15 cellular contexts compared by ENCODE assay signal in the genomic region with DNA sequence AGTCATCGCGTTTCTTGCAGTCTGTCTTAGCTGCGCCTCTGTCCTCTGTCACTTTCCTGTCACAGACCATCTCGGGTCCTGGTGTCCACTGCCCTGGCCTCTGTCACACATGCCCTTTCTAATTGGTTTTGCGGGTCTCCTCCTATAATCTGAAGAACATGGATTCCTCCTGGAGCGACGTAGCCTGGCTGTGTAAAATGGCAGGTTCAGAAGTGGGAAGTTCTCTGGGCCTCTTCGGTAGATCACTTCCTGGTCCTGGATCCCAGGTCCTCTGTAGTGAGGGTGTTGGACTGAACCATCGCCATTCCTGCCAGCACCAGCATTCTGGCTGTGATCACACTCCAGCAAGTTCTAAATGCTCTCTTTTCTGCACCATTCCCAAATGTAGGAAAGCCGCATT. TPM values are rescaled to one million over a fixed set of nuclear protein-coding genes. Genes with fewer than 3 reads are reported as not detected.
DNase-seq lines count a peak whose midpoint lies in the region; ATAC-seq and TF ChIP-seq lines count a peak whose summit lies in the region.
"Had no signal": no experiment of that assay in that cellular context is flagged by ENCODE, and none has a peak within 500 bp of the region (broad histone marks: within the 10 kb centered on the region; RNA-seq: fewer than 3 reads in every experiment).

No MANE protein-coding gene starts in this region.

- no peaks in the 10 kb centered on the region for H3K9me2 ChIP-seq in hepatocyte (replicated peaks; ENCODE audit: insufficient read depth)

- H3K4me3 Mint-ChIP-seq in progenitor cell of endocrine pancreas (ENCODE audit: low read depth): peak overlapping the region; percentile 74
- H3K4me3 Mint-ChIP-seq: stimulated activated effector memory CD8-positive, alpha-beta T cell treated with anti-CD3 and anti-CD28 coated beads, Interleukin-12 subunit alpha, Interleukin-12 subunit beta, amount 100 ng/mL, for 72 hours had no signal

- TF ChIP-seq CTCF in hepatocyte (IDR thresholded peaks at IDR 0.05; ENCODE audit: poor library complexity): no peak
- no peak for TF ChIP-seq CTCF in progenitor cell of endocrine pancreas (IDR thresholded peaks at IDR 0.05; ENCODE audit: unreplicated experiment)

- DNase-seq in NCI-H2196 treated with DMSO at 0.1 percent for 48 hours (lab: John Stamatoyannopoulos, UW; ENCODE audit: unreplicated experiment) (peak; percentile 15), hepatocyte (ENCODE audit: low spot score) (no peak), progenitor cell of endocrine pancreas (ENCODE audit: low spot score, unreplicated experiment) (no peak), medulla oblongata (ENCODE audit: extremely low spot score) (no peak), NK-92 (lab: John Stamatoyannopoulos, UW; ENCODE audit: unreplicated experiment) (no peak), foreskin melanocyte (no peak)
- DNase-seq: activated CD4-positive, CD25-positive, alpha-beta regulatory T cell treated with anti-CD3 and anti-CD28 coated beads, Interleukin-2, amount 50 U/mL, for 72 hours; NCI-H2171; stimulated activated CD4-positive, alpha-beta T cell treated with anti-CD3 and anti-CD28 coated beads, Interleukin-4, amount 100 ng/mL, for 24 hours; SW 1271 had no signal

- no peaks in the 10 kb centered on the region for H4K20me1 ChIP-seq in hepatocyte (ENCODE audit: insufficient read depth, poor library complexity, severe bottlenecking)
- H4K20me1 ChIP-seq: BLaER1 treated with 17β-estradiol and CSF1 and Interleukin-3, amounts not matched to agents 10 nM and 100 nM had no signal

- H3K27ac Mint-ChIP-seq in progenitor cell of endocrine pancreas: no peak overlapping the region
- H3K27ac Mint-ChIP-seq: stimulated activated effector memory CD8-positive, alpha-beta T cell treated with anti-CD3 and anti-CD28 coated beads, Interleukin-12 subunit alpha, Interleukin-12 subunit beta, amount 100 ng/mL, for 72 hours had no signal

- H3K36me3 ChIP-seq in ES-I3 (ENCODE audit: insufficient read depth, low read length): no peaks in the 10 kb centered on the region
- H3K36me3 ChIP-seq in hepatocyte (replicated peaks; ENCODE audit: insufficient read depth, low read depth): no peaks in the 10 kb centered on the region
- H3K36me3 ChIP-seq: BLaER1 treated with 17β-estradiol and CSF1 and Interleukin-3, amounts not matched to agents 10 nM and 100 nM had no signal

- H3K4me1 ChIP-seq in ES-I3 (ENCODE audit: insufficient read depth, low read length) (no peaks in the 10 kb centered on the region), hepatocyte (ENCODE audit: insufficient read depth) (peaks cover 26% of the 10 kb centered on the region)

- no peak overlapping the region for H3K4me3 ChIP-seq in hepatocyte

- peaks cover 39% of the 10 kb centered on the region for H3K27me3 Mint-ChIP-seq in progenitor cell of endocrine pancreas

- WGBS in hepatocyte (ENCODE audit: low lambda C conversion rate, missing lambda C conversion rate): 75% methylated on average over 10 of the region's 10 CpGs

- H3K4me1 Mint-ChIP-seq in progenitor cell of endocrine pancreas (ENCODE audit: low read depth): peaks cover 17% of the 10 kb centered on the region
- H3K4me1 Mint-ChIP-seq: stimulated activated effector memory CD8-positive, alpha-beta T cell treated with anti-CD3 and anti-CD28 coated beads, Interleukin-12 subunit alpha, Interleukin-12 subunit beta, amount 100 ng/mL, for 72 hours had no signal

- peaks cover 14% of the 10 kb centered on the region for H3K27me3 ChIP-seq in hepatocyte

- no peaks in the 10 kb centered on the region for H3K9me3 Mint-ChIP-seq in progenitor cell of endocrine pancreas (ENCODE audit: low read depth)
- H3K9me3 Mint-ChIP-seq: stimulated activated effector memory CD8-positive, alpha-beta T cell treated with anti-CD3 and anti-CD28 coated beads, Interleukin-12 subunit alpha, Interleukin-12 subunit beta, amount 100 ng/mL, for 72 hours had no signal

- peak overlapping the region; percentile 60 for H3K27ac ChIP-seq in hepatocyte
- H3K27ac ChIP-seq: BLaER1 treated with 17β-estradiol and CSF1 and Interleukin-3, amounts not matched to agents 10 nM and 100 nM had no signal

- H3K79me2 ChIP-seq in hepatocyte: no peaks in the 10 kb centered on the region

- peak overlapping the region; percentile 58; the same call in 1 of the 2 replicates for H3K9ac ChIP-seq in ES-I3 (ENCODE audit: low read depth, low read length)
- H3K9ac ChIP-seq: BLaER1 treated with 17β-estradiol and CSF1 and Interleukin-3, amounts not matched to agents 10 nM and 100 nM had no signal

- H2AFZ ChIP-seq in hepatocyte: no peak overlapping the region

- H3K4me2 ChIP-seq in hepatocyte: peak overlapping the region; percentile 92

- no peaks in the 10 kb centered on the region for H3K9me3 ChIP-seq in ES-I3 (ENCODE audit: control insufficient read depth, insufficient read depth, low read length)
- H3K9me3 ChIP-seq in hepatocyte (ENCODE audit: low read depth): no peaks in the 10 kb centered on the region

- no peak for ATAC-seq in HG02885 (IDR thresholded peaks at IDR 0.05; ENCODE audit: poor library complexity, unreplicated experiment)
- ATAC-seq: stimulated activated effector memory CD8-positive, alpha-beta T cell treated with anti-CD3 and anti-CD28 coated beads, Interleukin-12 subunit alpha, Interleukin-12 subunit beta, amount 100 ng/mL, for 72 hours had no signal

- H3K36me3 Mint-ChIP-seq in progenitor cell of endocrine pancreas (ENCODE audit: insufficient read depth): no peaks in the 10 kb centered on the region
- H3K36me3 Mint-ChIP-seq: stimulated activated effector memory CD8-positive, alpha-beta T cell treated with anti-CD3 and anti-CD28 coated beads, Interleukin-12 subunit alpha, Interleukin-12 subunit beta, amount 100 ng/mL, for 72 hours had no signal

RNA-seq across cellular contexts. Expression of gene FAM3B, which starts 0.9 kb away (rescaled TPM):
- total RNA-seq in hepatocyte (35.4 and 47.5 TPM in 2 replicates), progenitor cell of endocrine pancreas (8.2 and 10.1 TPM in 2 replicates)
- 45.3 and 49.7 TPM in 2 replicates for polyA plus RNA-seq in hepatocyte
- total RNA-seq: dermis microvascular lymphatic vessel endothelial cell had no signal

RNA-seq across cellular contexts. Expression of gene MX2, which starts 44.4 kb away (rescaled TPM):
- 1.9 and 2.6 TPM in 2 replicates for total RNA-seq in hepatocyte
- polyA plus RNA-seq in hepatocyte: 0.90 and 1.1 TPM in 2 replicates
- 0.69 and 0.86 TPM in 2 replicates for total RNA-seq in progenitor cell of endocrine pancreas
